In the genomic region with DNA sequence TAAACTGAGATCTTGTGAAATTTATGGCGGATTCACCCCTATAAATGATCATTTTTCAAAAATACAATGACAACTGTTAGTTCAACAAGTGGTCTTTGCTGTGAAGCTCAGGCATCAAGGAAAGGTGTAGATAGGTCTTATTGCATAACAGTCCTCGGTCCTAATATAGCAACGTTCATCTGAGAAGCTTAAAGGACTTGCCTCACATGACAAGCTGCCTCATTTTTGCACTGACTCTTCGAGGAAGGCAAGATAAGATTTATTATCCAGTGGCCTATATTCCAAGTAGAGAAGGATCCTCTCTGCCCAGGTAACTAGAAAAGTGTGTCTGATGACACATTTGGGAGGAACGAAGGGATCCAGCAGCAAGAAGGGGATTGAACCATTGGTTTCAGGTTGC, we compare ENCODE assay signal across 22 cellular contexts. TPM values are rescaled to one million over a fixed set of nuclear protein-coding genes. Genes with fewer than 3 reads are reported as not detected.
A peak's percentile ranks its signal among the peaks of the same experiment; 100 is the strongest.
DNase-seq lines count a peak whose midpoint lies in the region; ATAC-seq, FAIRE-seq and TF ChIP-seq lines count a peak whose summit lies in the region.
"Had no signal": no experiment of that assay in that cellular context is flagged by ENCODE, and none has a peak within 500 bp of the region (broad histone marks: within the 10 kb centered on the region; RNA-seq: fewer than 3 reads in every experiment).

No MANE protein-coding gene starts in this region.

- no peak for TF ChIP-seq POLR2A in gastrocnemius medialis (IDR thresholded peaks at IDR 0.05)

- H3K4me1 Mint-ChIP-seq in astrocyte (ENCODE audit: low read depth, unreplicated experiment) = peaks cover 3% of the 10 kb centered on the region
- H3K4me1 Mint-ChIP-seq in stimulated activated naive CD8-positive, alpha-beta T cell treated with anti-CD3 and anti-CD28 coated beads, Interleukin-15, amount 100 ng/mL, for 72 hours = peaks cover 4% of the 10 kb centered on the region
- H3K4me1 Mint-ChIP-seq: B cell had no signal

- H3K79me2 ChIP-seq in astrocyte (ENCODE audit: insufficient read depth, low read length) = no peaks in the 10 kb centered on the region

- no peaks in the 10 kb centered on the region for H3K27me3 Mint-ChIP-seq in astrocyte (ENCODE audit: low read depth, unreplicated experiment)
- no peaks in the 10 kb centered on the region for H3K27me3 Mint-ChIP-seq in stimulated activated naive CD8-positive, alpha-beta T cell treated with anti-CD3 and anti-CD28 coated beads, Interleukin-15, amount 100 ng/mL, for 72 hours
- H3K27me3 Mint-ChIP-seq: B cell; CD4-positive, alpha-beta T cell had no signal

- H3K27ac Mint-ChIP-seq in astrocyte (ENCODE audit: unreplicated experiment) = no peak overlapping the region
- no peak overlapping the region for H3K27ac Mint-ChIP-seq in stimulated activated naive CD8-positive, alpha-beta T cell treated with anti-CD3 and anti-CD28 coated beads, Interleukin-15, amount 100 ng/mL, for 72 hours
- H3K27ac Mint-ChIP-seq: B cell; CD4-positive, alpha-beta T cell; CD8-positive, alpha-beta T cell had no signal

- H3K36me3 ChIP-seq in astrocyte (ENCODE audit: insufficient read depth, low read length) (no peaks in the 10 kb centered on the region), gastrocnemius medialis (no peaks in the 10 kb centered on the region)
- H3K36me3 ChIP-seq: BLaER1 treated with 17β-estradiol and CSF1 and Interleukin-3, amounts not matched to agents 10 nM and 100 nM had no signal

- H3K4me3 ChIP-seq in astrocyte (ENCODE audit: insufficient read depth, low read depth, low read length) = no peak overlapping the region
- H3K4me3 ChIP-seq in coronary artery = no peak overlapping the region
- H3K4me3 ChIP-seq in gastrocnemius medialis = no peak overlapping the region
- H3K4me3 ChIP-seq: A549; BLaER1 treated with 17β-estradiol and CSF1 and Interleukin-3, amounts not matched to agents 10 nM and 100 nM; GM12878 had no signal

- H4K20me1 ChIP-seq in astrocyte (ENCODE audit: insufficient read depth, low read length) = no peaks in the 10 kb centered on the region
- H4K20me1 ChIP-seq: BLaER1 treated with 17β-estradiol and CSF1 and Interleukin-3, amounts not matched to agents 10 nM and 100 nM had no signal

- no peak overlapping the region for H3K9ac ChIP-seq in astrocyte (ENCODE audit: low read length)
- H3K9ac ChIP-seq: BLaER1 treated with 17β-estradiol and CSF1 and Interleukin-3, amounts not matched to agents 10 nM and 100 nM had no signal

- no peaks in the 10 kb centered on the region for H3K4me1 ChIP-seq in astrocyte (ENCODE audit: insufficient read depth, low read length)
- H3K4me1 ChIP-seq in gastrocnemius medialis = peaks cover 0 to 8% of the 10 kb centered on the region in 2 donors
- H3K4me1 ChIP-seq: A549, Caco-2 had no signal

- H3K36me3 Mint-ChIP-seq in astrocyte (ENCODE audit: low read depth, unreplicated experiment) = no peaks in the 10 kb centered on the region
- H3K36me3 Mint-ChIP-seq: CD8-positive, alpha-beta T cell had no signal

- no peaks in the 10 kb centered on the region for H3K9me3 Mint-ChIP-seq in astrocyte (ENCODE audit: unreplicated experiment)
- H3K9me3 Mint-ChIP-seq in stimulated activated naive CD8-positive, alpha-beta T cell treated with anti-CD3 and anti-CD28 coated beads, Interleukin-15, amount 100 ng/mL, for 72 hours = no peaks in the 10 kb centered on the region
- H3K9me3 Mint-ChIP-seq: CD4-positive, alpha-beta T cell; CD8-positive, alpha-beta T cell had no signal

- ATAC-seq in gastrocnemius medialis = peak; percentile 95 to 98
- ATAC-seq in stimulated activated naive CD8-positive, alpha-beta T cell treated with anti-CD3 and anti-CD28 coated beads, Interleukin-15, amount 100 ng/mL, for 72 hours = no peak
- ATAC-seq: A549; CD8-positive, alpha-beta T cell; GM12878 had no signal

- no peak overlapping the region for H3K4me3 Mint-ChIP-seq in astrocyte (ENCODE audit: unreplicated experiment)
- H3K4me3 Mint-ChIP-seq in stimulated activated naive CD8-positive, alpha-beta T cell treated with anti-CD3 and anti-CD28 coated beads, Interleukin-15, amount 100 ng/mL, for 72 hours = no peak overlapping the region
- H3K4me3 Mint-ChIP-seq: B cell; CD4-positive, alpha-beta T cell; CD8-positive, alpha-beta T cell had no signal

- H3K4me2 ChIP-seq in astrocyte (ENCODE audit: low read length) = no peak overlapping the region
- H3K4me2 ChIP-seq: A549; BLaER1 treated with 17β-estradiol and CSF1 and Interleukin-3, amounts not matched to agents 10 nM and 100 nM had no signal

- H3K27me3 ChIP-seq in astrocyte (ENCODE audit: insufficient read depth, low read length) (no peaks in the 10 kb centered on the region), gastrocnemius medialis (no peaks in the 10 kb centered on the region)
- H3K27me3 ChIP-seq: BLaER1 treated with 17β-estradiol and CSF1 and Interleukin-3, amounts not matched to agents 10 nM and 100 nM had no signal

- intact Hi-C loops in gastrocnemius medialis (cut with DNase I; ENCODE audit: low total_unique reads) = no loop called here

- TF ChIP-seq CTCF in astrocyte (IDR thresholded peaks at IDR 0.05; ENCODE audit: insufficient read depth, low read depth, low read length) (no peak), coronary artery (IDR thresholded peaks at IDR 0.05) (no peak), gastrocnemius medialis (IDR thresholded peaks at IDR 0.05 in 4 of 5, conservative IDR thresholded peaks at IDR 0.05 in 1 of 5) (no peak)

- in situ Hi-C loops in gastrocnemius medialis (cut with MboI; ENCODE audit: low sequenced_read_pairs in 4 of 4) = no loop called here

- DNase-seq in astrocyte (ENCODE audit: low read depth) (no peak), coronary artery (ENCODE audit: low spot score) (peak; percentile 5), gastrocnemius medialis (no peak), DMS79 (lab: John Stamatoyannopoulos, UW) (no peak)
- DNase-seq in stimulated activated naive CD8-positive, alpha-beta T cell treated with anti-CD3 and anti-CD28 coated beads, Interleukin-15, amount 100 ng/mL, for 72 hours = no peak
- DNase-seq: AML-193; Caco-2; Calu3; CD4-positive, alpha-beta T cell; CD8-positive, alpha-beta T cell; DND-41; EL; GDM1 had no signal

- FAIRE-seq in astrocyte (lab: Jason Lieb, UNC) = peak; percentile 43
- FAIRE-seq: A549, D721Med, GM12878, GM12892, GM18507 had no signal

- H2AFZ ChIP-seq in astrocyte (ENCODE audit: low read depth, low read length) = no peak overlapping the region

- H3K9me3 ChIP-seq in astrocyte (ENCODE audit: insufficient read depth, low read depth, low read length) (no peaks in the 10 kb centered on the region), gastrocnemius medialis (no peaks in the 10 kb centered on the region)
- H3K9me3 ChIP-seq: A549, Caco-2 had no signal

- no peak overlapping the region for H3K27ac ChIP-seq in astrocyte (ENCODE audit: low read depth, low read length)
- no peak overlapping the region for H3K27ac ChIP-seq in coronary artery
- peak overlapping the region; percentile 1 to 57 (median 35) for H3K27ac ChIP-seq in gastrocnemius medialis
- H3K27ac ChIP-seq: 22Rv1; A549; BLaER1 treated with 17β-estradiol and CSF1 and Interleukin-3, amounts not matched to agents 10 nM and 100 nM; C4-2B had no signal

RNA-seq across cellular contexts. Expression of a gene that starts 13.6 kb away (rescaled TPM):
- total RNA-seq in astrocyte = 204 and 242 TPM in 2 replicates
- total RNA-seq in gastrocnemius medialis = 100 to 1,000 TPM; 196 to 331 (median 272) TPM

Comparison
In these comparisons a context has a peak if more than half of its experiments do, and no peak if none do; other contexts are left out.
1. H3K27ac ChIP-seq: peak in gastrocnemius medialis (4 of 4); none in astrocyte (single experiment) and coronary artery (0 of 2).